22 cellular contexts compared by ENCODE assay signal in the genomic region with DNA sequence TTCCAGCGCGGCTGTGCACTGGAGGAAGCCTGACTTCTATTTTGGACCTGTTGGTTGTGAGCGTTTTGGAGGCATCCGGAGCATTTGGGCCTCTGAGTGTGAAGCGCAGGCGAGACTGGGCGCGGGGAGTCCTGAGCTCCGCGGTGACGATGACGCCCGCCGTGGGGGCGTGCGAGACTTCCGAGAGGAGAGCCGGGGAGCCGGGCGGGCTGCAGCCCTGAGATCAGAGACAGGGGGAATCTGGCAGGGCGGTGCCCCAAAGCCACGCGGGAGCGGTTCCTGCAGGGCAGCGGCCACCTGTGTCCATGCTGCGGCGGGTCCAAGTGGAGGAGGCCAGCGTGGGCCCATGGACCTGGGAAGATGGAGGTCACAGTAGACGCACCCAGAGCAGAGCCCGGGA. TPM values are rescaled to one million over a fixed set of nuclear protein-coding genes. Genes with fewer than 3 reads are reported as not detected.
DNase-seq lines count a peak whose midpoint lies in the region; ATAC-seq, FAIRE-seq and TF ChIP-seq lines count a peak whose summit lies in the region.
"Had no signal": no experiment of that assay in that cellular context is flagged by ENCODE, and none has a peak within 500 bp of the region (broad histone marks: within the 10 kb centered on the region; RNA-seq: fewer than 3 reads in every experiment).

No MANE protein-coding gene starts in this region.

- no peak overlapping the region for H3K4me2 ChIP-seq in HepG2 (ENCODE audit: low read depth, low read length)
- H3K4me2 ChIP-seq: A549 had no signal

- FAIRE-seq in HepG2 (lab: Jason Lieb, UNC), result no peak
- FAIRE-seq: A549, D721Med, G401.6, GM12891, GM19239 had no signal

- WGBS in HepG2 (ENCODE audit: low lambda C conversion rate), result 44% methylated on average over 9 of the region's 30 CpGs
- 76% methylated on average over 18 of the region's 30 CpGs for WGBS in right lobe of liver (ENCODE audit: insufficient coverage, low coverage, low lambda C conversion rate, missing lambda C conversion rate)

- H3K9ac ChIP-seq in HepG2 (ENCODE audit: insufficient read depth, low read depth, low read length), result no peak overlapping the region
- H3K9ac ChIP-seq: BLaER1 treated with 17β-estradiol and CSF1 and Interleukin-3, amounts not matched to agents 10 nM and 100 nM had no signal

- H3K36me3 Mint-ChIP-seq in neural crest cell (ENCODE audit: low read depth), result no peaks in the 10 kb centered on the region
- H3K36me3 Mint-ChIP-seq in stimulated activated effector memory CD8-positive, alpha-beta T cell treated with anti-CD3 and anti-CD28 coated beads, Interleukin-12 subunit alpha, Interleukin-12 subunit beta, amount 100 ng/mL, for 72 hours, result no peaks in the 10 kb centered on the region
- H3K36me3 Mint-ChIP-seq: CD8-positive, alpha-beta T cell had no signal

- no peak for TF ChIP-seq POLR2A in HepG2 (IDR thresholded peaks at IDR 0.05; ENCODE audit: insufficient read depth in 1 of 2, low read depth in 2 of 2, low read length in 2 of 2)
- TF ChIP-seq POLR2A in right lobe of liver (IDR thresholded peaks at IDR 0.05), result no peak

- POLR2A ChIA-PET in HepG2 (lab: Yijun Ruan, JAX), result no interaction called here

- H3K4me1 ChIP-seq in HepG2 (ENCODE audit: insufficient read depth, low read length), result no peaks in the 10 kb centered on the region
- no peaks in the 10 kb centered on the region for H3K4me1 ChIP-seq in right lobe of liver

- ATAC-seq in HepG2, result no peak
- no peak for ATAC-seq in right lobe of liver
- ATAC-seq in stimulated activated effector memory CD8-positive, alpha-beta T cell treated with anti-CD3 and anti-CD28 coated beads, Interleukin-12 subunit alpha, Interleukin-12 subunit beta, amount 100 ng/mL, for 72 hours, result no peak
- ATAC-seq in HG03139 (IDR thresholded peaks at IDR 0.05; ENCODE audit: unreplicated experiment), result no peak
- ATAC-seq in HG02642 (IDR thresholded peaks at IDR 0.05; ENCODE audit: poor library complexity, unreplicated experiment), result no peak
- ATAC-seq: A549; CD8-positive, alpha-beta T cell had no signal

- H2AFZ ChIP-seq in HepG2 (ENCODE audit: low read length), result no peak overlapping the region

- H3K36me3 ChIP-seq in HepG2 (replicated peaks in 1 of 2; ENCODE audit: control insufficient read depth in 1 of 2, insufficient read depth in 2 of 2, low read length in 2 of 2), result no peaks in the 10 kb centered on the region
- no peaks in the 10 kb centered on the region for H3K36me3 ChIP-seq in right lobe of liver

- no peak overlapping the region for H3K4me3 Mint-ChIP-seq in neural crest cell
- peak overlapping the region; percentile 51 for H3K4me3 Mint-ChIP-seq in stimulated activated effector memory CD8-positive, alpha-beta T cell treated with anti-CD3 and anti-CD28 coated beads, Interleukin-12 subunit alpha, Interleukin-12 subunit beta, amount 100 ng/mL, for 72 hours
- H3K4me3 Mint-ChIP-seq: B cell; CD4-positive, alpha-beta T cell; CD8-positive, alpha-beta T cell had no signal

- H3K4me3 ChIP-seq in HepG2 (replicated peaks in 1 of 3; ENCODE audit: insufficient read depth in 1 of 3, low read depth in 2 of 3, low read length in 3 of 3), result no peak overlapping the region
- H3K4me3 ChIP-seq in right lobe of liver, result no peak overlapping the region
- H3K4me3 ChIP-seq: A549; BLaER1 treated with 17β-estradiol and CSF1 and Interleukin-3, amounts not matched to agents 10 nM and 100 nM had no signal

- TF ChIP-seq EP300 in HepG2 (IDR thresholded peaks at IDR 0.05; ENCODE audit: low read depth in 2 of 2, low read length in 2 of 2), result no peak
- no peak for TF ChIP-seq EP300 in HepG2 (CRISPR knock-in tag; IDR thresholded peaks at IDR 0.05; ENCODE audit: borderline replicate concordance)

- TF ChIP-seq CTCF in HepG2 (CRISPR knock-in tag; IDR thresholded peaks at IDR 0.05) (no peak), right lobe of liver (IDR thresholded peaks at IDR 0.05) (no peak), neural crest cell (conservative IDR thresholded peaks at IDR 0.05) (no peak)

- intact Hi-C loops in HepG2 (cut with micrococcal nuclease; ENCODE audit: unreplicated experiment), result no loop called here
- intact Hi-C loops in right lobe of liver (cut with DNase I), result no loop called here

- no peaks in the 10 kb centered on the region for H3K4me1 Mint-ChIP-seq in neural crest cell
- peaks cover 35% of the 10 kb centered on the region for H3K4me1 Mint-ChIP-seq in stimulated activated effector memory CD8-positive, alpha-beta T cell treated with anti-CD3 and anti-CD28 coated beads, Interleukin-12 subunit alpha, Interleukin-12 subunit beta, amount 100 ng/mL, for 72 hours
- H3K4me1 Mint-ChIP-seq: B cell had no signal

- BruUV-seq in HepG2 (replicated peaks; lab: Mats Ljungman, UMichigan), result no TSS peak

- peaks cover 3% of the 10 kb centered on the region for H3K27me3 Mint-ChIP-seq in neural crest cell (ENCODE audit: low read depth)

- H3K27ac Mint-ChIP-seq in neural crest cell (ENCODE audit: unreplicated experiment), result peak overlapping the region; percentile 57
- no peak overlapping the region for H3K27ac Mint-ChIP-seq in stimulated activated effector memory CD8-positive, alpha-beta T cell treated with anti-CD3 and anti-CD28 coated beads, Interleukin-12 subunit alpha, Interleukin-12 subunit beta, amount 100 ng/mL, for 72 hours
- H3K27ac Mint-ChIP-seq: B cell; CD4-positive, alpha-beta T cell; CD8-positive, alpha-beta T cell had no signal

- H3K79me2 ChIP-seq in HepG2 (ENCODE audit: insufficient read depth, low read length), result no peaks in the 10 kb centered on the region

- H3K27me3 ChIP-seq in HepG2 (ENCODE audit: control insufficient read depth in 1 of 2, insufficient read depth in 2 of 2, low read length in 2 of 2) (peaks cover 18 to 87% of the 10 kb centered on the region in 2 experiments; a peak in 4 of 5 replicates), right lobe of liver (no peaks in the 10 kb centered on the region)
- H3K27me3 ChIP-seq: BLaER1 treated with 17β-estradiol and CSF1 and Interleukin-3, amounts not matched to agents 10 nM and 100 nM had no signal

- in situ Hi-C loops in HepG2 (cut with HindIII; ENCODE audit: extremely low pct_ligation_motif_present, low pct_unique_long_range_greater_than_20kb), result no loop called here

- H4K20me1 ChIP-seq in HepG2 (ENCODE audit: insufficient read depth, low read length), result no peaks in the 10 kb centered on the region

- H3K9me3 Mint-ChIP-seq in neural crest cell, result peaks cover 6% of the 10 kb centered on the region
- no peaks in the 10 kb centered on the region for H3K9me3 Mint-ChIP-seq in stimulated activated effector memory CD8-positive, alpha-beta T cell treated with anti-CD3 and anti-CD28 coated beads, Interleukin-12 subunit alpha, Interleukin-12 subunit beta, amount 100 ng/mL, for 72 hours
- H3K9me3 Mint-ChIP-seq: CD8-positive, alpha-beta T cell had no signal

- no peak for TF ChIP-seq RAD21 in HepG2 (CRISPR knock-in tag; IDR thresholded peaks at IDR 0.05)

- CTCF ChIA-PET in HepG2 (lab: Yijun Ruan, JAX; ENCODE audit: low intra/inter-chr PET ratio, low total read pairs), result no interaction called here

- H3K27ac ChIP-seq in HepG2 (ENCODE audit: extremely low read length, insufficient read depth, low read length) (no peak overlapping the region), right lobe of liver (no peak overlapping the region)
- H3K27ac ChIP-seq: 22Rv1; A549; BLaER1 treated with 17β-estradiol and CSF1 and Interleukin-3, amounts not matched to agents 10 nM and 100 nM; C4-2B had no signal

- no peak for DNase-seq in HepG2 (ENCODE audit: low spot score)
- DNase-seq in right lobe of liver, result no peak
- no peak for DNase-seq in neural crest cell (ENCODE audit: low read depth, low spot score)
- no peak for DNase-seq in stimulated activated effector memory CD8-positive, alpha-beta T cell treated with anti-CD3 and anti-CD28 coated beads, Interleukin-12 subunit alpha, Interleukin-12 subunit beta, amount 100 ng/mL, for 72 hours (ENCODE audit: low spot score in 2 of 2)
- DNase-seq: AML-193; Caco-2; Calu3; CD4-positive, alpha-beta T cell; CD8-positive, alpha-beta T cell; DMS79 treated with DMSO at 0.1 percent for 48 hours; GF-D8 had no signal

- H3K9me3 ChIP-seq in HepG2 (ENCODE audit: low read length) (no peaks in the 10 kb centered on the region), right lobe of liver (no peaks in the 10 kb centered on the region)
- H3K9me3 ChIP-seq: Caco-2 had no signal

RNA-seq across cellular contexts. Expression of a gene that starts 47.4 kb away (rescaled TPM):
- total RNA-seq in HepG2 (2016; rRNA removed; fragmentation: Illumina TruSeq; extraction: Trizol), result 0.02 TPM in 1 of 2 replicates, not detected in the other
- total RNA-seq in HepG2 (2016; cell fraction: cytosol; rRNA removed; fragmentation: Illumina TruSeq; extraction: Trizol; ENCODE audit: low read depth), result not detected in 2 replicates
- total RNA-seq in HepG2 (2016; cell fraction: insoluble cytoplasmic fraction; rRNA removed; fragmentation: Illumina TruSeq; extraction: Trizol), result not detected in 2 replicates
- not detected in 2 replicates for total RNA-seq in HepG2 (2016; cell fraction: membrane; rRNA removed; fragmentation: Illumina TruSeq; extraction: Trizol)
- not detected in 2 replicates for total RNA-seq in HepG2 (2016; cell fraction: nucleus; rRNA removed; fragmentation: Illumina TruSeq; extraction: Trizol)
- polyA plus RNA-seq in HepG2 (2011; rRNA removed), result 0.36 TPM in 1 of 2 replicates, not detected in the other
- polyA plus RNA-seq in HepG2 (2011; cell fraction: cytosol; rRNA removed), result 0.01 and 0.34 TPM in 2 replicates
- polyA plus RNA-seq in HepG2 (2011; cell fraction: nucleus; rRNA removed), result 0.96 and 1.5 TPM in 2 replicates
- not detected in 2 replicates for polyA plus RNA-seq in HepG2 (2012)
- not detected in 2 replicates for polyA plus RNA-seq in HepG2 (2016; cell fraction: cytosol; fragmentation: Illumina TruSeq; extraction: Trizol; ENCODE audit: low read depth)
- not detected in 2 replicates for polyA plus RNA-seq in HepG2 (2016; cell fraction: insoluble cytoplasmic fraction; fragmentation: Illumina TruSeq; extraction: Trizol; ENCODE audit: low read depth)
- 0.27 TPM in 1 of 2 replicates, not detected in the other for polyA plus RNA-seq in HepG2 (2016; cell fraction: membrane; fragmentation: Illumina TruSeq; extraction: Trizol; ENCODE audit: low read depth)
- not detected in 2 replicates for polyA plus RNA-seq in HepG2 (2016; cell fraction: nucleus; fragmentation: Illumina TruSeq; extraction: Trizol; ENCODE audit: insufficient read depth, low read depth)
- 0.02 and 0.05 TPM in 2 replicates for polyA minus RNA-seq in HepG2 (2011; rRNA and poly(A)+ RNA removed; ENCODE audit: low replicate concordance)
- not detected in 2 replicates for polyA minus RNA-seq in HepG2 (2011; cell fraction: cytosol; rRNA and poly(A)+ RNA removed)
- polyA minus RNA-seq in HepG2 (2011; cell fraction: nucleus; rRNA and poly(A)+ RNA removed), result not detected in 2 replicates
- total RNA-seq in right lobe of liver, result 1 to 10 TPM in 1 of 6 experiments, under 1 TPM in 5; 0.12 to 1.6 (median 0.24) TPM
- 2.4 and 3.6 TPM in 2 replicates for total RNA-seq in neural crest cell
- total RNA-seq: Caco-2, Calu3 had no signal
